ENCODE assay signal across 20 cellular contexts in the genomic region with DNA sequence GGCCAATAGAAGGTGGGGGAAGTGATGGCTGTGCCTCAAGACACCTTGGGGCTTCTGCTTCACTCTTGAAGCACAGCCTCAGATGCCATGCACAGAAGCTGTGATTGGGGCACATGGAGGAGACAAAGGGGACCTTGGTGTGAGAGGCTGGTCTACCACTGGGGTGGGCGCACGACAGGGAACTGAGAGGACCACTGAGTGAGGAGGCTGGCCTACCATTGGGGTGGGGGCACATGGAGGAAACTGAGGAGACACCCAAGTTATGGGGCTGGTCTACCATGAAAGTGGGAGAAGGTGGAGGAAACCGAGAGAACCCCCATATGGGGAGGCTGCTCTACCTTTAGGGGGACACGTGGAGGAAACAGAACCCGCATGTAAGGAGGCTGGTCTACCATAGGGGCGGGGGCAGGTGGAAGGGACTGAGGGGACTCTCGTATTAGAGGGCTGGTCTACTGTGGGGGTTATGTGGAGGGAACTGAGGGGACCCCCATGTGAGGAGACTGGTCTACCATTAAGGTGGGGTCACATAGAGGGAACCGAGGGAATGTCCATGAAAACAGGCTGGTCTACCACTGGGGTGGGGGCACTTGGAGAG.
"Had no signal": no experiment of that assay in that cellular context is flagged by ENCODE, and none has a peak within 500 bp of the region (broad histone marks: within the 10 kb centered on the region; RNA-seq: fewer than 3 reads in every experiment).

No MANE protein-coding gene starts in this region.

- FAIRE-seq: keratinocyte had no signal

- H3K9me3 ChIP-seq: gastrocnemius medialis, left lung, mucosa of descending colon, psoas muscle, SJSA1, thyroid gland, vagina had no signal

- H3K4me1 ChIP-seq: gastrocnemius medialis, left lung, psoas muscle, SJSA1, thyroid gland, vagina had no signal

- H3K27ac ChIP-seq: gastrocnemius medialis, left lung, psoas muscle, SJSA1, thyroid gland, vagina had no signal

- H3K4me3 ChIP-seq: gastrocnemius medialis, left lung, mucosa of descending colon, psoas muscle, SJSA1, thyroid gland, vagina had no signal

- H3K27me3 ChIP-seq: SJSA1, thyroid gland, vagina had no signal

- ATAC-seq: activated T-cell treated with anti-CD3 and anti-CD28 coated beads, Interleukin-2, amount 50 U/mL, for 4 hours; gastrocnemius medialis; left lung; mucosa of descending colon; naive thymus-derived CD4-positive, alpha-beta T cell; psoas muscle; stimulated activated effector memory CD8-positive, alpha-beta T cell treated with anti-CD3 and anti-CD28 coated beads, Interleukin-12 subunit alpha, Interleukin-12 subunit beta, amount 100 ng/mL, for 72 hours had no signal

- DNase-seq: activated gamma-delta T cell treated with Interleukin-2 at 50 U/mL for 16 hours; activated naive CD8-positive, alpha-beta T cell treated with anti-CD3 and anti-CD28 coated beads, Interleukin-2, amount 10 ng/mL, durations not matched to agents 7 days and 5 days; activated T-cell treated with anti-CD3 and anti-CD28 coated beads, Interleukin-2, amount 50 U/mL, for 4 hours; anterior cingulate cortex; cerebellar nuclear complex; dermis blood vessel endothelial cell; gastrocnemius medialis; mucosa of descending colon; naive thymus-derived CD4-positive, alpha-beta T cell; occipital lobe; psoas muscle; stimulated activated CD4-positive, alpha-beta T cell treated with anti-CD3 and anti-CD28 coated beads, Interleukin-12 subunit alpha, Interleukin-12 subunit beta, amount 100 ng/mL, for 4 hours; stimulated activated CD4-positive, alpha-beta T cell treated with anti-CD3 and anti-CD28 coated beads, Interleukin-2, amount 100 ng/mL, for 24 hours; SW 1271; thyroid gland had no signal

- H3K36me3 ChIP-seq: gastrocnemius medialis, left lung, SJSA1, thyroid gland, vagina had no signal
